Comparison of ENCODE assay signal across 8 cellular contexts in genomic region chr3:12483364-12483763, GRCh38. TPM values are rescaled to one million over a fixed set of nuclear protein-coding genes. Genes with fewer than 3 reads are reported as not detected.
DNase-seq lines count a peak whose midpoint lies in the region; ATAC-seq, FAIRE-seq and TF ChIP-seq lines count a peak whose summit lies in the region.

No MANE protein-coding gene starts in this region.

- H3K36me3 ChIP-seq in BLaER1 treated with 17β-estradiol and CSF1 and Interleukin-3, amounts not matched to agents 10 nM and 100 nM = peaks cover 0 to 25% (median 20%) of the 10 kb centered on the region in 11 experiments; a peak in 15 of 22 replicates
- H3K36me3 ChIP-seq in HUES6 (ENCODE audit: control insufficient read depth, insufficient read depth, low read length) = peaks cover 11% of the 10 kb centered on the region; the same call in 1 of the 2 replicates
- H3K36me3 ChIP-seq in astrocyte (ENCODE audit: insufficient read depth, low read length) = no peaks in the 10 kb centered on the region

- H3K4me3 Mint-ChIP-seq in astrocyte (ENCODE audit: unreplicated experiment) = peak overlapping the region; percentile 90
- H3K4me3 Mint-ChIP-seq in mesothelial cell of epicardium = peak overlapping the region; percentile 98

- H3K36me3 Mint-ChIP-seq in astrocyte (ENCODE audit: low read depth, unreplicated experiment) (no peaks in the 10 kb centered on the region), mesothelial cell of epicardium (no peaks in the 10 kb centered on the region)

- H3K27ac ChIP-seq in BLaER1 treated with 17β-estradiol and CSF1 and Interleukin-3, amounts not matched to agents 10 nM and 100 nM = peak overlapping the region in 8 of 11 experiments; percentile 57 to 91 (median 84); a peak in 14 of 22 replicates
- H3K27ac ChIP-seq in HUES6 (ENCODE audit: low read depth, low read length) = no peak overlapping the region
- no peak overlapping the region for H3K27ac ChIP-seq in astrocyte (ENCODE audit: low read depth, low read length)

- H3K27me3 ChIP-seq in BLaER1 treated with 17β-estradiol and CSF1 and Interleukin-3, amounts not matched to agents 10 nM and 100 nM = no peaks in the 10 kb centered on the region
- H3K27me3 ChIP-seq in HUES6 (ENCODE audit: control insufficient read depth, insufficient read depth, low read length) = no peaks in the 10 kb centered on the region
- no peaks in the 10 kb centered on the region for H3K27me3 ChIP-seq in astrocyte (ENCODE audit: insufficient read depth, low read length)

- H3K27me3 Mint-ChIP-seq in astrocyte (ENCODE audit: low read depth, unreplicated experiment) (no peaks in the 10 kb centered on the region), mesothelial cell of epicardium (ENCODE audit: low read depth) (no peaks in the 10 kb centered on the region)

- peak overlapping the region; percentile 85 to 97 (median 93) for H3K4me2 ChIP-seq in BLaER1 treated with 17β-estradiol and CSF1 and Interleukin-3, amounts not matched to agents 10 nM and 100 nM
- H3K4me2 ChIP-seq in astrocyte (ENCODE audit: low read length) = peak overlapping the region; percentile 88

- H3K9ac ChIP-seq in BLaER1 treated with 17β-estradiol and CSF1 and Interleukin-3, amounts not matched to agents 10 nM and 100 nM = peak overlapping the region in 9 of 11 experiments; percentile 68 to 96 (median 88); a peak in 17 of 22 replicates
- H3K9ac ChIP-seq in HUES6 (ENCODE audit: low read length) (no peak overlapping the region), astrocyte (ENCODE audit: low read length) (peak overlapping the region; percentile 59)

- H3K79me2 ChIP-seq in astrocyte (ENCODE audit: insufficient read depth, low read length) = peaks cover 34% of the 10 kb centered on the region

- no peak for TF ChIP-seq CTCF in astrocyte (IDR thresholded peaks at IDR 0.05; ENCODE audit: insufficient read depth, low read depth, low read length)
- no peak for TF ChIP-seq CTCF in mesothelial cell of epicardium (IDR thresholded peaks at IDR 0.05; ENCODE audit: unreplicated experiment)

- peak overlapping the region in 8 of 10 experiments; percentile 75 to 84 (median 80); a peak in 12 of 20 replicates for H3K4me3 ChIP-seq in BLaER1 treated with 17β-estradiol and CSF1 and Interleukin-3, amounts not matched to agents 10 nM and 100 nM
- peak overlapping the region; percentile 95 for H3K4me3 ChIP-seq in HUES6 (ENCODE audit: low read depth, low read length)
- peak overlapping the region; percentile 84 for H3K4me3 ChIP-seq in astrocyte (ENCODE audit: insufficient read depth, low read depth, low read length)

- no peak overlapping the region for H3K27ac Mint-ChIP-seq in astrocyte (ENCODE audit: unreplicated experiment)
- peak overlapping the region; percentile 98 for H3K27ac Mint-ChIP-seq in mesothelial cell of epicardium

- H4K20me1 ChIP-seq in BLaER1 treated with 17β-estradiol and CSF1 and Interleukin-3, amounts not matched to agents 10 nM and 100 nM = peaks cover 0 to 15% (median 6%) of the 10 kb centered on the region in 11 experiments; a peak in 9 of 22 replicates
- H4K20me1 ChIP-seq in astrocyte (ENCODE audit: insufficient read depth, low read length) = no peaks in the 10 kb centered on the region

- H3K9me3 ChIP-seq in BLaER1 treated with 17β-estradiol and CSF1 and Interleukin-3, amounts not matched to agents 10 nM and 100 nM (replicated peaks in 1 of 11) = no peaks in the 10 kb centered on the region
- H3K9me3 ChIP-seq in HUES6 (ENCODE audit: control insufficient read depth, insufficient read depth, low read depth, low read length) (no peaks in the 10 kb centered on the region), astrocyte (ENCODE audit: insufficient read depth, low read depth, low read length) (no peaks in the 10 kb centered on the region)

- H3K4me1 Mint-ChIP-seq in astrocyte (ENCODE audit: low read depth, unreplicated experiment) (peaks cover 9% of the 10 kb centered on the region), mesothelial cell of epicardium (peaks cover 35% of the 10 kb centered on the region)

- H3K9me3 Mint-ChIP-seq in astrocyte (ENCODE audit: unreplicated experiment) (no peaks in the 10 kb centered on the region), mesothelial cell of epicardium (no peaks in the 10 kb centered on the region)

- no peak for ATAC-seq in GM18498 (IDR thresholded peaks at IDR 0.05; ENCODE audit: unreplicated experiment)
- ATAC-seq in left ventricle myocardium superior = no peak

- intact Hi-C loops in left ventricle myocardium superior (cut with micrococcal nuclease) = loop anchor here (5.0 kb wide), 2 partner anchors 196 to 346 kb away; partner anchors contain the start of gene PPARG

- H3K4me1 ChIP-seq in BLaER1 treated with 17β-estradiol and CSF1 and Interleukin-3, amounts not matched to agents 10 nM and 100 nM = peaks cover 30 to 68% (median 48%) of the 10 kb centered on the region in 10 experiments
- peaks cover 10% of the 10 kb centered on the region for H3K4me1 ChIP-seq in HUES6 (ENCODE audit: control insufficient read depth, insufficient read depth, low read length)
- H3K4me1 ChIP-seq in astrocyte (ENCODE audit: insufficient read depth, low read length) = peaks cover 16% of the 10 kb centered on the region

- DNase-seq in astrocyte (ENCODE audit: low read depth) (no peak), mesothelial cell of epicardium (ENCODE audit: low spot score in 2 of 2, unreplicated experiment in 2 of 2) (no peak), ecto neural progenitor cell (ENCODE audit: low spot score) (no peak), NCI-H1436 (lab: John Stamatoyannopoulos, UW) (no peak), left ventricle myocardium superior (no peak)

- no peak for FAIRE-seq in astrocyte (lab: Jason Lieb, UNC)

- H2AFZ ChIP-seq in astrocyte (ENCODE audit: low read depth, low read length) = peak overlapping the region; percentile 91

RNA-seq across cellular contexts. Expression of gene TSEN2, which starts 0.9 kb away (rescaled TPM):
- total RNA-seq in astrocyte = 9.7 TPM in 2 replicates
- 29.0 to 34.0 TPM (median 30.8 TPM) in 3 replicates for total RNA-seq in mesothelial cell of epicardium
- total RNA-seq in left ventricle myocardium superior = 23.1 TPM

Comparison
In these comparisons a context has a peak if more than half of its experiments do, and no peak if none do; other contexts are left out.
1. H3K27ac ChIP-seq: peak in BLaER1 treated with 17β-estradiol and CSF1 and Interleukin-3, amounts not matched to agents 10 nM and 100 nM (8 of 11); none in HUES6 (single experiment) and astrocyte (single experiment).
2. Peak in every context shown above with its lines, with median percentiles within 50 percentile points of each other: H3K4me3 ChIP-seq.